In genomic region chr5:89028579-89029272, GRCh38 we compare ENCODE assay signal across 1 cellular context.
TF ChIP-seq lines count a peak whose summit lies in the region.

No MANE protein-coding gene starts in this region.

TF ChIP-seq in K562, 482 proteins besides CTCF, POLR2A, EP300 and RAD21 (continued from another document):
- TF ChIP-seq AFF1 (IDR thresholded peaks at IDR 0.05; ENCODE audit: low read depth in 1 of 2, partially characterized antibody in 2 of 2) (no peak), ZNF507 (tag; conservative IDR thresholded peaks at IDR 0.05) (no peak), ZBTB5 (IDR thresholded peaks at IDR 0.05) (no peak), SNRNP70 (optimal IDR thresholded peaks at IDR 0.05; ENCODE audit: low read depth, low read length) (no peak), ZNF584 (CRISPR knock-in tag; IDR thresholded peaks at IDR 0.05; ENCODE audit: low read depth) (no peak), USF2 (CRISPR knock-in tag; IDR thresholded peaks at IDR 0.05) (no peak), PCBP2 (IDR thresholded peaks at IDR 0.05; ENCODE audit: low read depth, low read length, poor library complexity, severe bottlenecking) (no peak), MTF1 (CRISPR knock-in tag; IDR thresholded peaks at IDR 0.05; ENCODE audit: borderline replicate concordance) (no peak), MBD1 (CRISPR knock-in tag; IDR thresholded peaks at IDR 0.05) (no peak), ZNF57 (CRISPR knock-in tag; IDR thresholded peaks at IDR 0.05) (no peak), ASH1L (IDR thresholded peaks at IDR 0.05; ENCODE audit: borderline replicate concordance, low read depth, partially characterized antibody) (no peak), RAD51 (IDR thresholded peaks at IDR 0.05; ENCODE audit: borderline replicate concordance, low read depth) (no peak), FOS (IDR thresholded peaks at IDR 0.05; ENCODE audit: extremely low read depth, insufficient read length) (no peak), ARID3B (CRISPR knock-in tag; IDR thresholded peaks at IDR 0.05; ENCODE audit: borderline replicate concordance) (no peak), ZNF766 (CRISPR knock-in tag; conservative IDR thresholded peaks at IDR 0.05) (no peak)
